2 cellular contexts compared by ENCODE assay signal in genomic region chr5:172164773-172165212, GRCh38.
A peak's percentile ranks its signal among the peaks of the same experiment; 100 is the strongest.
TF ChIP-seq lines count a peak whose summit lies in the region.

No MANE protein-coding gene starts in this region.

TF ChIP-seq in IMR-90, 13 proteins besides CTCF, POLR2A, EP300 and RAD21:
- TF ChIP-seq MAZ (IDR thresholded peaks at IDR 0.05; ENCODE audit: borderline replicate concordance, low read depth, low read length), result no peak
- no peak for TF ChIP-seq SMC3 (IDR thresholded peaks at IDR 0.05; ENCODE audit: low read depth, low read length)
- TF ChIP-seq ELK1 (IDR thresholded peaks at IDR 0.05; ENCODE audit: borderline replicate concordance, low read depth, low read length), result no peak

TF ChIP-seq in HepG2, 621 proteins besides CTCF, POLR2A, EP300 and RAD21 (continues in another document):
- 0 out of 2 replicates have a peak, but pooled peaks have one; percentile 25 for TF ChIP-seq HDAC1 (CRISPR knock-in tag; IDR thresholded peaks at IDR 0.05)
- TF ChIP-seq ZBTB7B (CRISPR knock-in tag; IDR thresholded peaks at IDR 0.05), result peak; percentile 24; the same call in 1 of the 2 replicates
- TF ChIP-seq ZMYM4 (CRISPR knock-in tag; IDR thresholded peaks at IDR 0.05), result 0 out of 2 replicates have a peak, but pooled peaks have one; percentile 30
- no peak for TF ChIP-seq ZNF572 (CRISPR knock-in tag; IDR thresholded peaks at IDR 0.05)
- no peak for TF ChIP-seq NR0B2 (CRISPR knock-in tag; IDR thresholded peaks at IDR 0.05)
- TF ChIP-seq THAP11 (CRISPR knock-in tag; IDR thresholded peaks at IDR 0.05), result no peak
- TF ChIP-seq KDM2A (CRISPR knock-in tag; IDR thresholded peaks at IDR 0.05; ENCODE audit: borderline replicate concordance, low read depth), result 0 out of 2 replicates have a peak, but pooled peaks have one; percentile 22
- 0 out of 4 replicates have a peak, but pooled peaks of 1 of the 2 experiments have one; percentile 23 for TF ChIP-seq REST (IDR thresholded peaks at IDR 0.05; ENCODE audit: borderline replicate concordance in 1 of 2, low read depth in 1 of 2, low read length in 2 of 2)
- TF ChIP-seq ZBTB10 (CRISPR knock-in tag; IDR thresholded peaks at IDR 0.05; ENCODE audit: borderline replicate concordance), result peak; percentile 72; the same call in 1 of the 2 replicates
- no peak for TF ChIP-seq ZC3H4 (CRISPR knock-in tag; IDR thresholded peaks at IDR 0.05; ENCODE audit: borderline replicate concordance)
- 0 out of 2 replicates have a peak, but pooled peaks have one; percentile 40 for TF ChIP-seq AHDC1 (CRISPR knock-in tag; IDR thresholded peaks at IDR 0.05; ENCODE audit: borderline replicate concordance)
- no peak for TF ChIP-seq ZNF12 (CRISPR knock-in tag; IDR thresholded peaks at IDR 0.05)
- 0 out of 4 replicates have a peak, but pooled peaks of 1 of the 2 experiments have one; percentile 30 for TF ChIP-seq KLF16 (CRISPR knock-in tag; IDR thresholded peaks at IDR 0.05)
- TF ChIP-seq ZNF274 (CRISPR knock-in tag; IDR thresholded peaks at IDR 0.05), result no peak
- TF ChIP-seq RFXANK (CRISPR knock-in tag; IDR thresholded peaks at IDR 0.05), result no peak
- TF ChIP-seq ZNF776 (CRISPR knock-in tag; IDR thresholded peaks at IDR 0.05), result no peak
- no peak for TF ChIP-seq ZNF704 (CRISPR knock-in tag; IDR thresholded peaks at IDR 0.05; ENCODE audit: borderline replicate concordance)
- no peak for TF ChIP-seq ZBTB43 (CRISPR knock-in tag; conservative IDR thresholded peaks at IDR 0.05)
- peak; percentile 39; the same call in 1 of the 2 replicates for TF ChIP-seq GABPB1 (CRISPR knock-in tag; IDR thresholded peaks at IDR 0.05)
- no peak for TF ChIP-seq FOXO1 (CRISPR knock-in tag; IDR thresholded peaks at IDR 0.05)
- TF ChIP-seq ZNF574 (CRISPR knock-in tag; IDR thresholded peaks at IDR 0.05), result peak; percentile 37; the same call in 1 of the 2 replicates
- no peak for TF ChIP-seq ZBTB2 (CRISPR knock-in tag; IDR thresholded peaks at IDR 0.05; ENCODE audit: low read depth)
- no peak for TF ChIP-seq NBN (conservative IDR thresholded peaks at IDR 0.05)
- no peak for TF ChIP-seq PBX2 (CRISPR knock-in tag; IDR thresholded peaks at IDR 0.05)
- no peak for TF ChIP-seq MLLT10 (CRISPR knock-in tag; IDR thresholded peaks at IDR 0.05)
- TF ChIP-seq ZBTB33 (CRISPR knock-in tag; IDR thresholded peaks at IDR 0.05), result no peak
- TF ChIP-seq XRCC5 (optimal IDR thresholded peaks at IDR 0.05; ENCODE audit: low read length), result peak; percentile 83
- TF ChIP-seq GLI4 (CRISPR knock-in tag; IDR thresholded peaks at IDR 0.05; ENCODE audit: borderline replicate concordance), result no peak
